Comparison of ENCODE assay signal across 8 cellular contexts in the genomic region with DNA sequence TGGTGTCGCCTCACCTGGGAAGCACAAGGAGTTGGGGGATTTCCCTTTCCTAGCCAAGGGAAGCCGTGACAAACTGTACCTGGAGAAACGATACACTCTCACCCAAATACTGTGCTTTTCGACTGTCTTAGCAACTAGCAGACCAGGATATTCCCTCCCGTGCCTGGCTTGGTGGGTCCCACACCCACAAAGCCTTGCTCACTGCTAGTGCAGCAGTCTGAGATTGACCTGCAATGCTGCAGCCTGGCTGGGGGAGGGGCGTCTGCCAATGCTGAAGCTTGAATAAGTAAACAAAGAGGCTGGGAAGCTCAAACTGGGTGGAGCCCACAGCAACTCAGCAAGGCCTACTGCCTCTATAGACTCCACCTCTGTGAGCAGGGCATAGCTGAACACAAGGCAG.
DNase-seq lines count a peak whose midpoint lies in the region; TF ChIP-seq lines count a peak whose summit lies in the region.
"Not testable (repeated sequence)": the region's sequence is repeated elsewhere in the genome, so short reads cannot be mapped to it uniquely, and the experiment has no call there.

No MANE protein-coding gene starts in this region.

- H3K4ac ChIP-seq in H9 (ENCODE audit: low read depth, low read length), result not testable (repeated sequence)

- H4K91ac ChIP-seq in H9 (ENCODE audit: insufficient read length, low read depth, low read length), result not testable (repeated sequence)

- H3K23ac ChIP-seq in H9 (ENCODE audit: insufficient read length, low read depth, low read length), result not testable (repeated sequence)

- H2BK15ac ChIP-seq in H9 (ENCODE audit: low read depth, low read length), result not testable (repeated sequence)

- not testable (repeated sequence) for H2AK5ac ChIP-seq in H9 (ENCODE audit: insufficient read length, low read length)

- not testable (repeated sequence) for H3T11ph ChIP-seq in H9 (ENCODE audit: low read length)

- H3K9me3 ChIP-seq in H9 (ENCODE audit: control insufficient read depth, low read depth, low read length); NT2/D1 (ENCODE audit: insufficient read depth, low read length); WERI-Rb-1 (ENCODE audit: severe bottlenecking); stomach: not testable (repeated sequence)

- not testable (repeated sequence) for H3K9me3 Mint-ChIP-seq in H9

- H3K79me1 ChIP-seq in H9 (ENCODE audit: insufficient read depth, low read depth, low read length, poor library complexity, severe bottlenecking), result not testable (repeated sequence)

- not testable (repeated sequence) for H2BK20ac ChIP-seq in H9 (ENCODE audit: low read depth, low read length, poor library complexity, severe bottlenecking)

- not testable (repeated sequence) for H2BK5ac ChIP-seq in H9 (ENCODE audit: insufficient read length, low read length)

- H3K4me3 ChIP-seq in NT2/D1 (ENCODE audit: insufficient read length, low read depth); WERI-Rb-1 (ENCODE audit: low read depth, low read length); stomach: not testable (repeated sequence)

- WGBS in H9 (ENCODE audit: extremely low coverage, insufficient read length, low lambda C conversion rate), result no CpG with 5 or more reads among the region's 6 CpGs
- WGBS in stomach, 5 donors, result 41 to 65% (median 56%) methylated on average over 6 of the region's 6 CpGs

- peak; percentile 20 for DNase-seq in COLO668 (lab: John Stamatoyannopoulos, UW; ENCODE audit: unreplicated experiment)
- DNase-seq in H9, result peak; percentile 85
- DNase-seq in NCI-H2029 (lab: John Stamatoyannopoulos, UW), result peak; percentile 68
- peak; percentile 55 for DNase-seq in NT2/D1 (ENCODE audit: low read depth, low spot score)
- peak; percentile 25 for DNase-seq in WERI-Rb-1
- DNase-seq in iPS DF 19.7 (ENCODE audit: low read depth, low spot score), result peak; percentile 28
- DNase-seq in myocyte (ENCODE audit: low read depth), result peak; percentile 4
- DNase-seq in stomach, result peak; percentile 54

- H3K4me1 Mint-ChIP-seq in H9, result peaks cover 14% of the 10 kb centered on the region in 2 experiments

- not testable (repeated sequence) for H3K18ac ChIP-seq in H9 (ENCODE audit: insufficient read length, low read depth, low read length)

- not testable (repeated sequence) for H3K9ac ChIP-seq in H9 (ENCODE audit: extremely low read depth, insufficient read length, low read length); NT2/D1 (ENCODE audit: insufficient read length, low read depth)

- not testable (repeated sequence) for H3K36me3 Mint-ChIP-seq in H9 (ENCODE audit: insufficient read depth in 1 of 3, low read depth in 3 of 3)

- H3K4me2 ChIP-seq in H9 (ENCODE audit: insufficient read depth, insufficient read length, low read length), result not testable (repeated sequence)

- not testable (repeated sequence) for H3K27me3 ChIP-seq in H9 (ENCODE audit: insufficient read depth, low read length); NT2/D1 (ENCODE audit: insufficient read depth, insufficient read length); WERI-Rb-1 (ENCODE audit: insufficient read depth, low read depth, severe bottlenecking); stomach

- TF ChIP-seq CTCF in H9 (conservative IDR thresholded peaks at IDR 0.05); WERI-Rb-1 (IDR thresholded peaks at IDR 0.05; ENCODE audit: low read depth, low read length); stomach (IDR thresholded peaks at IDR 0.05): not testable (repeated sequence)

- H2BK12ac ChIP-seq in H9 (ENCODE audit: insufficient read length, low read depth, low read length), result not testable (repeated sequence)

- H3K27ac Mint-ChIP-seq in H9, result peak overlapping the region; percentile 36 to 92 (median 36); a peak in 2 of 7 replicates

- H3K4me1 ChIP-seq in H9 (ENCODE audit: insufficient read depth, low read length); NT2/D1 (ENCODE audit: insufficient read depth, insufficient read length); stomach: not testable (repeated sequence)

- not testable (repeated sequence) for TF ChIP-seq POLR2A in stomach (IDR thresholded peaks at IDR 0.05)

- not testable (repeated sequence) for H3K23me2 ChIP-seq in H9 (ENCODE audit: insufficient read length, low read depth, low read length, poor library complexity, severe bottlenecking)

- not testable (repeated sequence) for H3K56ac ChIP-seq in H9 (ENCODE audit: insufficient read length, low read depth, low read length)

- peak overlapping the region; percentile 2 for H2AFZ ChIP-seq in H9 (ENCODE audit: low read length)

- TF ChIP-seq EP300 in stomach (IDR thresholded peaks at IDR 0.05), result not testable (repeated sequence)

- H3K36me3 ChIP-seq in NT2/D1 (ENCODE audit: insufficient read depth, insufficient read length, low read length); WERI-Rb-1; stomach: not testable (repeated sequence)

- not testable (repeated sequence) for H4K8ac ChIP-seq in H9 (replicated peaks; ENCODE audit: insufficient read length, low read depth, low read length)

- not testable (repeated sequence) for H2BK120ac ChIP-seq in H9 (ENCODE audit: low read depth, low read length, poor library complexity, severe bottlenecking)

- intact Hi-C loops in stomach (cut with DNase I; ENCODE audit: low total_unique reads), result not testable (repeated sequence)

- H3K79me2 ChIP-seq in H9 (ENCODE audit: insufficient read depth, low read length), result not testable (repeated sequence)

- H3K4me3 Mint-ChIP-seq in H9, result peak overlapping the region in 1 of 2 experiments; percentile 47; a peak in 2 of 5 replicates

- 0 out of 2 replicates have a peak overlapping the region, but pooled peaks have one; percentile 23 for H3K14ac ChIP-seq in H9 (ENCODE audit: insufficient read depth, low read length)

- H4K20me1 ChIP-seq in H9 (ENCODE audit: control insufficient read depth, insufficient read depth, insufficient read length), result not testable (repeated sequence)

- H3K27me3 Mint-ChIP-seq in H9 (ENCODE audit: low read depth), result not testable (repeated sequence)

- not testable (repeated sequence) for H4K5ac ChIP-seq in H9 (ENCODE audit: insufficient read length, low read depth, low read length)

- H3K27ac ChIP-seq in H9 (ENCODE audit: insufficient read length, low read depth, low read length); WERI-Rb-1; stomach: not testable (repeated sequence)

Comparison
In these comparisons a context has a peak if more than half of its experiments do, and no peak if none do; other contexts are left out.
1. DNase-seq: peak in every context shown above with its lines; median percentile 85 in H9; 68 in NCI-H2029; 55 in NT2/D1; 54 in stomach; 28 in iPS DF 19.7; 25 in WERI-Rb-1; 20 in COLO668; 4 in myocyte.